Comparison of ENCODE assay signal across 21 cellular contexts in the genomic region with DNA sequence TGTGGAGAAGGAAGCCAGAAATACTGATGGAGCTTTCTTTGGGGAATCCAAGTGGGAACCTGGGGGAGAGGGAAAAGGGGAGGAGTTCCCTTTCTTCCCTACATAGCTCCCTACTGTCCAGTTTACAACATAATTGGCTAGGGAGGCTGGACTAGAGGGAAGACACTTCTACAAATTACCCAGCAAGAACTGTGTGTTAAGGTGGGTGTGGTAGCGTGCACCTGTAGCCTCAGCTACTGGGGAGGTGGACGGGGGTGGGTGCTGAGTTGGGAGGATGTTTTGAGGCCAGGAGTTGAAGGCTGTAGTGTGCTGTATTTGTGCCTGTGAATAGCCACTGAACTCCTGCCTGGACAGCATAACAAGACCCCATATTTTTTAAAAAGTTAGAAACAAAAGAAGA.
A peak's percentile ranks its signal among the peaks of the same experiment; 100 is the strongest.
DNase-seq lines count a peak whose midpoint lies in the region; ATAC-seq and TF ChIP-seq lines count a peak whose summit lies in the region.
"Had no signal": no experiment of that assay in that cellular context is flagged by ENCODE, and none has a peak within 500 bp of the region (broad histone marks: within the 10 kb centered on the region; RNA-seq: fewer than 3 reads in every experiment).

No MANE protein-coding gene starts in this region.

- H3K9me2 ChIP-seq in MM.1S (replicated peaks; ENCODE audit: insufficient read depth, low read length) = no peaks in the 10 kb centered on the region

- DNase-seq in NCI-H146 (lab: John Stamatoyannopoulos, UW) = peak; percentile 22
- DNase-seq in NCI-H146 treated with DMSO at 0.1 percent for 48 hours (lab: John Stamatoyannopoulos, UW; ENCODE audit: unreplicated experiment) = no peak
- peak; percentile 40 for DNase-seq in NCI-H69 (lab: John Stamatoyannopoulos, UW)
- peak in 1 of 2 donors; percentile 32 for DNase-seq in left colon
- peak; percentile 33 for DNase-seq in transverse colon
- no peak for DNase-seq in MM.1S
- DNase-seq: AML-193; BE2C; C1 segment of cervical spinal cord; CD4-positive, alpha-beta memory T cell; CD4-positive, CD25-positive, alpha-beta regulatory T cell; CD8-positive, alpha-beta memory T cell; COR-L47; DMS 273 treated with DMSO at 0.1 percent for 48 hours; DMS153; DMS79 treated with DMSO at 0.1 percent for 48 hours; GF-D8 had no signal

- intact Hi-C loops in left colon (cut with DNase I, micrococcal nuclease) = no loop called here
- intact Hi-C loops in transverse colon (cut with DNase I; ENCODE audit: low total_unique reads) = no loop called here

- H3K9ac ChIP-seq in MM.1S (ENCODE audit: low read length) = no peak overlapping the region
- H3K9ac ChIP-seq: BLaER1 had no signal

- in situ Hi-C loops in transverse colon (cut with MboI; ENCODE audit: low pct_ligation_motif_present in 1 of 4, low pct_unique_long_range_greater_than_20kb in 1 of 4, low sequenced_read_pairs in 3 of 4) = no loop called here

- TF ChIP-seq EP300 in transverse colon (IDR thresholded peaks at IDR 0.05; ENCODE audit: low read depth) = no peak

- no peak overlapping the region for H3K4me3 ChIP-seq in transverse colon
- no peak overlapping the region for H3K4me3 ChIP-seq in MM.1S (ENCODE audit: low read length)
- H3K4me3 ChIP-seq: A549, BLaER1 had no signal

- no peaks in the 10 kb centered on the region for H3K27me3 ChIP-seq in transverse colon
- no peaks in the 10 kb centered on the region for H3K27me3 ChIP-seq in MM.1S (replicated peaks; ENCODE audit: insufficient read depth, low read length)
- H3K27me3 ChIP-seq: BLaER1 had no signal

- no peak overlapping the region for H2AFZ ChIP-seq in MM.1S (ENCODE audit: low read length)

- no peak for TF ChIP-seq CTCF in transverse colon (IDR thresholded peaks at IDR 0.05)
- TF ChIP-seq CTCF in MM.1S (IDR thresholded peaks at IDR 0.05; ENCODE audit: low read length) = no peak

- ATAC-seq in left colon (peak; percentile 54), GM21367 (IDR thresholded peaks at IDR 0.05; ENCODE audit: unreplicated experiment) (no peak)
- ATAC-seq: A549 had no signal

- H3K27ac ChIP-seq in transverse colon (no peak overlapping the region), MM.1S (ENCODE audit: low read length) (no peak overlapping the region)
- H3K27ac ChIP-seq: 22Rv1, A549, BLaER1 had no signal

- 48% methylated on average over 2 of the region's 2 CpGs; no CpG with 5 or more reads in 1 of the 2 donors for WGBS in transverse colon (ENCODE audit: low coverage in 1 of 2), 2 donors

- H3K79me2 ChIP-seq in MM.1S (ENCODE audit: low read length) = no peaks in the 10 kb centered on the region

- H3K4me2 ChIP-seq in MM.1S (ENCODE audit: low read depth, low read length) = no peak overlapping the region
- H3K4me2 ChIP-seq: A549, BLaER1 had no signal

- H3K9me3 ChIP-seq in transverse colon (no peaks in the 10 kb centered on the region), MM.1S (replicated peaks; ENCODE audit: insufficient read depth, low read length) (no peaks in the 10 kb centered on the region)
- H3K9me3 ChIP-seq: A549, BE2C, BLaER1 had no signal

- H3K36me3 ChIP-seq in transverse colon = no peaks in the 10 kb centered on the region
- no peaks in the 10 kb centered on the region for H3K36me3 ChIP-seq in MM.1S (replicated peaks; ENCODE audit: insufficient read depth, low read length)
- H3K36me3 ChIP-seq: BE2C, BLaER1 had no signal

- no peak for TF ChIP-seq POLR2A in transverse colon (IDR thresholded peaks at IDR 0.05)

- H3K4me1 ChIP-seq in transverse colon (peaks cover 12 to 38% (median 31%) of the 10 kb centered on the region in 4 donors), MM.1S (ENCODE audit: low read length) (no peaks in the 10 kb centered on the region)
- H3K4me1 ChIP-seq: A549, BE2C had no signal

- H3F3A ChIP-seq in MM.1S (ENCODE audit: insufficient read depth, low read length) = no peaks in the 10 kb centered on the region

- H4K20me1 ChIP-seq in MM.1S (ENCODE audit: insufficient read depth, low read length) = no peaks in the 10 kb centered on the region
- H4K20me1 ChIP-seq: BLaER1 had no signal

Comparison
In these comparisons a context has a peak if more than half of its experiments do, and no peak if none do; other contexts are left out.
1. DNase-seq: peak in NCI-H146 (single experiment), NCI-H69 (single experiment) and transverse colon (single experiment); none in NCI-H146 treated with DMSO at 0.1 percent for 48 hours (single experiment) and MM.1S (single experiment).